ENCODE assay signal across 25 cellular contexts in genomic region chr3:10932596-10932995, GRCh38. TPM values are rescaled to one million over a fixed set of nuclear protein-coding genes. Genes with fewer than 3 reads are reported as not detected.
DNase-seq lines count a peak whose midpoint lies in the region; ATAC-seq, FAIRE-seq and TF ChIP-seq lines count a peak whose summit lies in the region.
"Had no signal": no experiment of that assay in that cellular context is flagged by ENCODE, and none has a peak within 500 bp of the region (broad histone marks: within the 10 kb centered on the region; RNA-seq: fewer than 3 reads in every experiment).

No MANE protein-coding gene starts in this region.

- no peaks in the 10 kb centered on the region for H3K79me2 ChIP-seq in HepG2 (ENCODE audit: insufficient read depth, low read length)

- H4K20me1 ChIP-seq in HepG2 (ENCODE audit: insufficient read depth, low read length) = no peaks in the 10 kb centered on the region
- H4K20me1 ChIP-seq: BLaER1 had no signal

- H3K4me1 ChIP-seq in SJSA1 (replicated peaks) (peaks cover 68% of the 10 kb centered on the region), HepG2 (ENCODE audit: insufficient read depth, low read length) (no peaks in the 10 kb centered on the region), sigmoid colon (no peaks in the 10 kb centered on the region)
- H3K4me1 ChIP-seq in CD4-positive, alpha-beta memory T cell (ENCODE audit: insufficient read depth, low read length) = no peaks in the 10 kb centered on the region
- H3K4me1 ChIP-seq: HAP-1, SJCRH30 had no signal

- no peak for TF ChIP-seq RAD21 in HepG2 (CRISPR knock-in tag; IDR thresholded peaks at IDR 0.05)

- POLR2A ChIA-PET in HepG2 (lab: Yijun Ruan, JAX) = no interaction called here
- POLR2A ChIA-PET in CD4-positive, alpha-beta memory T cell (lab: Charles Lee; ENCODE audit: partially characterized antibody) = no interaction called here

- CTCF ChIA-PET in HepG2 (lab: Yijun Ruan, JAX; ENCODE audit: low intra/inter-chr PET ratio, low total read pairs) = no interaction called here
- CTCF ChIA-PET in CD4-positive, alpha-beta memory T cell (lab: Charles Lee; ENCODE audit: partially characterized antibody) = no interaction called here

- H3K36me3 Mint-ChIP-seq in HFFc6 (ENCODE audit: low read depth) = no peaks in the 10 kb centered on the region
- no peaks in the 10 kb centered on the region for H3K36me3 Mint-ChIP-seq in CD4-positive, alpha-beta memory T cell
- H3K36me3 Mint-ChIP-seq: CD8-positive, alpha-beta memory T cell had no signal

- no TSS peak for BruUV-seq in HepG2 (replicated peaks; lab: Mats Ljungman, UMichigan)

- no peak for TF ChIP-seq EP300 in HepG2 (IDR thresholded peaks at IDR 0.05; ENCODE audit: low read depth in 2 of 2, low read length in 2 of 2)
- TF ChIP-seq EP300 in HepG2 (CRISPR knock-in tag; IDR thresholded peaks at IDR 0.05; ENCODE audit: borderline replicate concordance) = no peak
- no peak for TF ChIP-seq EP300 in sigmoid colon (IDR thresholded peaks at IDR 0.05)

- no peak overlapping the region for H3K4me2 ChIP-seq in HepG2 (ENCODE audit: low read depth, low read length)
- H3K4me2 ChIP-seq: BLaER1, GM23338 had no signal

- WGBS in HepG2 (ENCODE audit: low lambda C conversion rate) = 33% methylated on average over 7 of the region's 7 CpGs
- 65 to 75% methylated on average over 7 of the region's 7 CpGs for WGBS in sigmoid colon, 2 donors

- ATAC-seq in HepG2 = no peak
- ATAC-seq: GM23338 had no signal

- no peak for TF ChIP-seq CTCF in HFFc6 (IDR thresholded peaks at IDR 0.05)
- TF ChIP-seq CTCF in HepG2 (CRISPR knock-in tag; IDR thresholded peaks at IDR 0.05) = no peak
- no peak for TF ChIP-seq CTCF in sigmoid colon (IDR thresholded peaks at IDR 0.05)

- FAIRE-seq in HepG2 (lab: Jason Lieb, UNC) = no peak
- FAIRE-seq: GM12891 had no signal

- no peaks in the 10 kb centered on the region for H3K9me3 ChIP-seq in SJSA1 (replicated peaks)
- no peaks in the 10 kb centered on the region for H3K9me3 ChIP-seq in HepG2 (ENCODE audit: low read length)
- H3K9me3 ChIP-seq in sigmoid colon = no peaks in the 10 kb centered on the region
- no peaks in the 10 kb centered on the region for H3K9me3 ChIP-seq in CD4-positive, alpha-beta memory T cell (ENCODE audit: control insufficient read depth in 1 of 2, low read length in 2 of 2)
- H3K9me3 ChIP-seq: BLaER1, HAP-1, SJCRH30 had no signal

- peak overlapping the region; percentile 72; the same call in 1 of the 2 replicates for H3K27ac Mint-ChIP-seq in HFFc6
- no peak overlapping the region for H3K27ac Mint-ChIP-seq in CD4-positive, alpha-beta memory T cell
- H3K27ac Mint-ChIP-seq: CD8-positive, alpha-beta memory T cell; GM23338 had no signal

- in situ Hi-C loops in HepG2 (cut with HindIII; ENCODE audit: extremely low pct_ligation_motif_present, low pct_unique_long_range_greater_than_20kb) = no loop called here

- H3K4me3 ChIP-seq in SJSA1 = no peak overlapping the region
- no peak overlapping the region for H3K4me3 ChIP-seq in HepG2 (replicated peaks in 1 of 3; ENCODE audit: insufficient read depth in 1 of 3, low read depth in 2 of 3, low read length in 3 of 3)
- no peak overlapping the region for H3K4me3 ChIP-seq in sigmoid colon
- H3K4me3 ChIP-seq in CD4-positive, alpha-beta memory T cell (ENCODE audit: low read length in 2 of 2) = no peak overlapping the region
- H3K4me3 ChIP-seq: BLaER1, GM23338, HAP-1, SJCRH30 had no signal

- no peak for TF ChIP-seq POLR2A in HepG2 (IDR thresholded peaks at IDR 0.05; ENCODE audit: insufficient read depth in 1 of 2, low read depth in 2 of 2, low read length in 2 of 2)
- no peak for TF ChIP-seq POLR2A in sigmoid colon (IDR thresholded peaks at IDR 0.05)

- H3K27me3 ChIP-seq in SJSA1 (replicated peaks) (no peaks in the 10 kb centered on the region), HepG2 (ENCODE audit: control insufficient read depth in 1 of 2, insufficient read depth in 2 of 2, low read length in 2 of 2) (peaks cover 1 to 2% of the 10 kb centered on the region in 2 experiments; a peak in 1 of 5 replicates), sigmoid colon (no peaks in the 10 kb centered on the region)
- no peaks in the 10 kb centered on the region for H3K27me3 ChIP-seq in CD4-positive, alpha-beta memory T cell (ENCODE audit: insufficient read depth, low read length)
- H3K27me3 ChIP-seq: BLaER1, SJCRH30 had no signal

- H3K36me3 ChIP-seq in SJSA1 = no peaks in the 10 kb centered on the region
- peaks cover 0 to 11% of the 10 kb centered on the region in 2 experiments; a peak in 2 of 5 replicates for H3K36me3 ChIP-seq in HepG2 (replicated peaks in 1 of 2; ENCODE audit: control insufficient read depth in 1 of 2, insufficient read depth in 2 of 2, low read length in 2 of 2)
- no peaks in the 10 kb centered on the region for H3K36me3 ChIP-seq in sigmoid colon
- H3K36me3 ChIP-seq in CD4-positive, alpha-beta memory T cell (ENCODE audit: insufficient read depth, low read length) = no peaks in the 10 kb centered on the region
- H3K36me3 ChIP-seq: BLaER1, HAP-1, SJCRH30 had no signal

- DNase-seq in HFFc6 (no peak), SJSA1 (ENCODE audit: low read depth in 1 of 2, low spot score in 2 of 2) (no peak), HepG2 (ENCODE audit: low spot score) (no peak), sigmoid colon (peak; percentile 8), NCI-H1105 treated with DMSO at 0.1 percent for 48 hours (lab: John Stamatoyannopoulos, UW) (no peak), SKM-1 (lab: John Stamatoyannopoulos, UW; ENCODE audit: unreplicated experiment) (no peak)
- DNase-seq in CD4-positive, alpha-beta memory T cell = no peak
- DNase-seq: Calu3; CD8-positive, alpha-beta memory T cell; DMS153; KG1; NCI-H1105; NCI-H2081; NCI-H2171; NCI-H345; NCI-H524; NCI-H774; NK-92 treated with Interleukin-12 subunit alpha and Interleukin-12 subunit beta, amount 100 ng/mL, for 24 hours; SJCRH30 had no signal

- H3K9ac ChIP-seq in HepG2 (ENCODE audit: insufficient read depth, low read depth, low read length) = no peak overlapping the region
- H3K9ac ChIP-seq: BLaER1 had no signal

- no peak overlapping the region for H3K4me3 Mint-ChIP-seq in HFFc6
- no peak overlapping the region for H3K4me3 Mint-ChIP-seq in CD4-positive, alpha-beta memory T cell
- H3K4me3 Mint-ChIP-seq: CD8-positive, alpha-beta memory T cell; GM23338 had no signal

- H3K9me3 Mint-ChIP-seq in HFFc6 = no peaks in the 10 kb centered on the region
- peaks cover 0 to 4% (median 0%) of the 10 kb centered on the region in 8 donors for H3K9me3 Mint-ChIP-seq in CD4-positive, alpha-beta memory T cell
- H3K9me3 Mint-ChIP-seq: CD8-positive, alpha-beta memory T cell; GM23338 had no signal

- intact Hi-C loops in HepG2 (cut with micrococcal nuclease; ENCODE audit: unreplicated experiment) (no loop called here), sigmoid colon (cut with DNase I) (no loop called here)
- intact Hi-C loops in CD4-positive, alpha-beta memory T cell (cut with micrococcal nuclease) = no loop called here

- H3K27ac ChIP-seq in SJSA1 (peak overlapping the region; percentile 74), HepG2 (ENCODE audit: extremely low read length, insufficient read depth, low read length) (no peak overlapping the region), sigmoid colon (no peak overlapping the region)
- H3K27ac ChIP-seq in CD4-positive, alpha-beta memory T cell (ENCODE audit: low read depth, low read length) = no peak overlapping the region
- H3K27ac ChIP-seq: BLaER1, SJCRH30 had no signal

- H2AFZ ChIP-seq in HepG2 (ENCODE audit: low read length) = no peak overlapping the region
- H2AFZ ChIP-seq: GM23338 had no signal

- H3K4me1 Mint-ChIP-seq in HFFc6 (ENCODE audit: low read depth) = peaks cover 14% of the 10 kb centered on the region
- no peaks in the 10 kb centered on the region for H3K4me1 Mint-ChIP-seq in CD4-positive, alpha-beta memory T cell
- H3K4me1 Mint-ChIP-seq: CD8-positive, alpha-beta memory T cell had no signal

- H3K27me3 Mint-ChIP-seq in HFFc6 (ENCODE audit: insufficient read depth) = peaks cover 28% of the 10 kb centered on the region
- H3K27me3 Mint-ChIP-seq in CD4-positive, alpha-beta memory T cell = peaks cover 0 to 2% of the 10 kb centered on the region in 2 donors

TF ChIP-seq in HepG2, 621 proteins besides CTCF, POLR2A, EP300 and RAD21 (continues in another document):
- TF ChIP-seq ZNF619 (CRISPR knock-in tag; IDR thresholded peaks at IDR 0.05) (no peak), SNRNP70 (IDR thresholded peaks at IDR 0.05; ENCODE audit: low read depth, low read length) (no peak), YEATS4 (CRISPR knock-in tag; IDR thresholded peaks at IDR 0.05; ENCODE audit: borderline replicate concordance) (no peak)

RNA-seq across cellular contexts. Expression of gene SLC6A1, which starts 60.0 kb away (rescaled TPM):
- not detected for total RNA-seq in HFFc6 (2021; fragmentation: NEBNext Ultra II Directional; extraction: Animal tissue kit (Norgen Biotek cat#: 25700))
- not detected in 2 replicates for total RNA-seq in SJSA1 (2014; rRNA removed; shearing (Covaris generic))
- total RNA-seq in HepG2 (2016; rRNA removed; fragmentation: Illumina TruSeq; extraction: Trizol) (not detected in 2 replicates), sigmoid colon (1 to 10 TPM in 1 of 4 donors, under 1 TPM in 3; 0.16 to 1.4 (median 0.32) TPM)
- not detected in 2 replicates for total RNA-seq in HepG2 (2016; cell fraction: cytosol; rRNA removed; fragmentation: Illumina TruSeq; extraction: Trizol; ENCODE audit: low read depth)
- not detected in 2 replicates for total RNA-seq in HepG2 (2016; cell fraction: insoluble cytoplasmic fraction; rRNA removed; fragmentation: Illumina TruSeq; extraction: Trizol)
- total RNA-seq in HepG2 (2016; cell fraction: membrane; rRNA removed; fragmentation: Illumina TruSeq; extraction: Trizol) = not detected in 2 replicates
- total RNA-seq in HepG2 (2016; cell fraction: nucleus; rRNA removed; fragmentation: Illumina TruSeq; extraction: Trizol) = not detected in 2 replicates
- polyA plus RNA-seq in HepG2 (2011; rRNA removed) (0.04 TPM in 1 of 2 replicates, not detected in the other), sigmoid colon (under 1 TPM in 2 of 3 donors, not detected in 1; under 0.01 to 0.31 TPM)
- polyA plus RNA-seq in HepG2 (2011; cell fraction: cytosol; rRNA removed) = not detected in 2 replicates
- 0.03 and 0.05 TPM in 2 replicates for polyA plus RNA-seq in HepG2 (2011; cell fraction: nucleus; rRNA removed)
- polyA plus RNA-seq in HepG2 (2012) = 0.07 TPM in 1 of 2 replicates, not detected in the other
- polyA plus RNA-seq in HepG2 (2016; cell fraction: cytosol; fragmentation: Illumina TruSeq; extraction: Trizol; ENCODE audit: low read depth) = not detected in 2 replicates
- polyA plus RNA-seq in HepG2 (2016; cell fraction: insoluble cytoplasmic fraction; fragmentation: Illumina TruSeq; extraction: Trizol; ENCODE audit: low read depth) = not detected in 2 replicates
- not detected in 2 replicates for polyA plus RNA-seq in HepG2 (2016; cell fraction: membrane; fragmentation: Illumina TruSeq; extraction: Trizol; ENCODE audit: low read depth)
- polyA plus RNA-seq in HepG2 (2016; cell fraction: nucleus; fragmentation: Illumina TruSeq; extraction: Trizol; ENCODE audit: insufficient read depth, low read depth) = not detected in 2 replicates
- polyA minus RNA-seq in HepG2 (2011; rRNA and poly(A)+ RNA removed; ENCODE audit: low replicate concordance) = not detected in 2 replicates
- not detected in 2 replicates for polyA minus RNA-seq in HepG2 (2011; cell fraction: cytosol; rRNA and poly(A)+ RNA removed)
- not detected in 2 replicates for polyA minus RNA-seq in HepG2 (2011; cell fraction: nucleus; rRNA and poly(A)+ RNA removed)
- not detected for total RNA-seq in CD4-positive, alpha-beta memory T cell
- polyA plus RNA-seq in CD4-positive, alpha-beta memory T cell = not detected
- total RNA-seq: Calu3; CD8-positive, alpha-beta memory T cell; G401; HT1080; SJCRH30 had no signal
- polyA plus RNA-seq: CD8-positive, alpha-beta memory T cell had no signal
